12 cellular contexts compared by ENCODE assay signal in genomic region chr14:99560946-99561683, GRCh38. TPM values are rescaled to one million over a fixed set of nuclear protein-coding genes. Genes with fewer than 3 reads are reported as not detected.
DNase-seq lines count a peak whose midpoint lies in the region; ATAC-seq and TF ChIP-seq lines count a peak whose summit lies in the region.
"Had no signal": no experiment of that assay in that cellular context is flagged by ENCODE, and none has a peak within 500 bp of the region (broad histone marks: within the 10 kb centered on the region; RNA-seq: fewer than 3 reads in every experiment).

No MANE protein-coding gene starts in this region.

- no peak overlapping the region for H4K8ac ChIP-seq in neuronal stem cell (ENCODE audit: low read depth, low read length)

- no peaks in the 10 kb centered on the region for H3K27me3 Mint-ChIP-seq in naive thymus-derived CD4-positive, alpha-beta T cell
- no peaks in the 10 kb centered on the region for H3K27me3 Mint-ChIP-seq in activated CD4-positive, alpha-beta memory T cell treated with anti-CD3 and anti-CD28 coated beads for 36 hours

- H2BK120ac ChIP-seq in neuronal stem cell (ENCODE audit: low read depth, low read length), result peak overlapping the region; percentile 82

- H3K27me3 ChIP-seq in esophagus (ENCODE audit: control insufficient read depth in 1 of 2, insufficient read depth in 2 of 2, low read length in 2 of 2) (no peaks in the 10 kb centered on the region), neuronal stem cell (ENCODE audit: control insufficient read depth in 3 of 3, insufficient read depth in 3 of 3, low read depth in 1 of 3, low read length in 3 of 3) (no peaks in the 10 kb centered on the region)
- no peaks in the 10 kb centered on the region for H3K27me3 ChIP-seq in naive thymus-derived CD4-positive, alpha-beta T cell (ENCODE audit: control insufficient read depth in 2 of 2, insufficient read depth in 2 of 2, low read length in 2 of 2)
- H3K27me3 ChIP-seq: brain microvascular endothelial cell had no signal

- H3K36me3 ChIP-seq in esophagus (ENCODE audit: control insufficient read depth in 2 of 2, insufficient read depth in 2 of 2, low read length in 1 of 2), result peaks cover 0 to 3% of the 10 kb centered on the region in 2 donors
- no peaks in the 10 kb centered on the region for H3K36me3 ChIP-seq in neuronal stem cell (replicated peaks in 1 of 2; ENCODE audit: control insufficient read depth in 2 of 2, insufficient read depth in 2 of 2, low read length in 2 of 2)
- H3K36me3 ChIP-seq in naive thymus-derived CD4-positive, alpha-beta T cell (ENCODE audit: control insufficient read depth in 2 of 3, insufficient read depth in 3 of 3, low read length in 3 of 3), result no peaks in the 10 kb centered on the region
- H3K36me3 ChIP-seq: brain microvascular endothelial cell had no signal

- H3K4me3 ChIP-seq in esophagus (ENCODE audit: low read depth in 1 of 2, low read length in 2 of 2) (no peak overlapping the region), neuronal stem cell (ENCODE audit: low read length in 2 of 2) (no peak overlapping the region)
- H3K4me3 ChIP-seq in naive thymus-derived CD4-positive, alpha-beta T cell (ENCODE audit: low read length), result no peak overlapping the region

- peak overlapping the region; percentile 6 for H2BK15ac ChIP-seq in neuronal stem cell (ENCODE audit: low read length)

- peak overlapping the region; percentile 98 for H3K27ac ChIP-seq in C4-2B
- H3K27ac ChIP-seq in esophagus (ENCODE audit: low read depth in 2 of 2, low read length in 1 of 2), result peak overlapping the region; percentile 75 to 96
- no peak overlapping the region for H3K27ac ChIP-seq in neuronal stem cell (replicated peaks; ENCODE audit: low read length)
- H3K27ac ChIP-seq in naive thymus-derived CD4-positive, alpha-beta T cell (ENCODE audit: low read depth, low read length), result no peak overlapping the region
- H3K27ac ChIP-seq: brain microvascular endothelial cell had no signal

- H3K36me3 Mint-ChIP-seq in naive thymus-derived CD4-positive, alpha-beta T cell, result peaks cover 0 to 16% (median 5%) of the 10 kb centered on the region in 5 donors
- H3K36me3 Mint-ChIP-seq in activated CD4-positive, alpha-beta memory T cell treated with anti-CD3 and anti-CD28 coated beads for 36 hours, result no peaks in the 10 kb centered on the region

- H3K4me2 ChIP-seq in neuronal stem cell (ENCODE audit: insufficient read depth, low read length, poor library complexity, severe bottlenecking), result no peak overlapping the region

- peaks cover 12% of the 10 kb centered on the region for H3K79me1 ChIP-seq in neuronal stem cell (ENCODE audit: low read depth, low read length)

- peak; percentile 73 to 89 for DNase-seq in NCI-H2081 (lab: John Stamatoyannopoulos, UW)
- no peak for DNase-seq in neuronal stem cell (ENCODE audit: low spot score)
- no peak for DNase-seq in T-helper 9 cell
- DNase-seq in naive thymus-derived CD4-positive, alpha-beta T cell, result no peak
- DNase-seq in activated CD4-positive, alpha-beta memory T cell treated with anti-CD3 and anti-CD28 coated beads for 36 hours, result no peak
- DNase-seq: activated T-cell treated with anti-CD3 and anti-CD28 coated beads, Interleukin-2, amount 50 U/mL, for 4 hours; brain microvascular endothelial cell; MM.1S; stimulated activated naive CD8-positive, alpha-beta T cell treated with anti-CD3 and anti-CD28 coated beads, Interleukin-15, Interleukin-2, amounts not matched to agents 100 U/mL and 50 U/mL, for 24 hours had no signal

- peak overlapping the region; percentile 8 for H2BK12ac ChIP-seq in neuronal stem cell (ENCODE audit: low read length)

- intact Hi-C loops in naive thymus-derived CD4-positive, alpha-beta T cell (cut with micrococcal nuclease), result no loop called here
- intact Hi-C loops in activated CD4-positive, alpha-beta memory T cell treated with anti-CD3 and anti-CD28 coated beads for 36 hours (cut with micrococcal nuclease), result no loop called here

- TF ChIP-seq CTCF in C4-2B (conservative IDR thresholded peaks at IDR 0.05), result no peak

- H3K27ac Mint-ChIP-seq in naive thymus-derived CD4-positive, alpha-beta T cell, result no peak overlapping the region
- H3K27ac Mint-ChIP-seq in activated CD4-positive, alpha-beta memory T cell treated with anti-CD3 and anti-CD28 coated beads for 36 hours, result no peak overlapping the region

- 43 to 50% methylated on average over 15 of the region's 15 CpGs for WGBS in esophagus, 2 donors
- WGBS in neuronal stem cell (ENCODE audit: extremely low coverage in 2 of 2, insufficient read length in 2 of 2, insufficient replicate concordance in 1 of 2), 2 donors, result no CpG with 5 or more reads among the region's 15 CpGs

- peak overlapping the region; percentile 45 for H3K9ac ChIP-seq in neuronal stem cell (ENCODE audit: low read depth, low read length, poor library complexity)

- no peak for ATAC-seq in naive thymus-derived CD4-positive, alpha-beta T cell
- no peak for ATAC-seq in HG03045 (IDR thresholded peaks at IDR 0.05; ENCODE audit: unreplicated experiment)
- ATAC-seq: activated T-cell treated with anti-CD3 and anti-CD28 coated beads, Interleukin-2, amount 50 U/mL, for 4 hours had no signal

- peaks cover 0 to 10% (median 0%) of the 10 kb centered on the region in 7 donors for H3K4me1 Mint-ChIP-seq in naive thymus-derived CD4-positive, alpha-beta T cell
- peaks cover 2% of the 10 kb centered on the region for H3K4me1 Mint-ChIP-seq in activated CD4-positive, alpha-beta memory T cell treated with anti-CD3 and anti-CD28 coated beads for 36 hours (ENCODE audit: low read depth)

- H3K18ac ChIP-seq in neuronal stem cell (ENCODE audit: low read length), result peak overlapping the region; percentile 13

- POLR2A ChIA-PET in naive thymus-derived CD4-positive, alpha-beta T cell (lab: Charles Lee), result no interaction called here
- POLR2A ChIA-PET in activated CD4-positive, alpha-beta memory T cell treated with anti-CD3 and anti-CD28 coated beads for 36 hours (lab: Charles Lee), result no interaction called here

- no peaks in the 10 kb centered on the region for H3K9me3 ChIP-seq in esophagus (ENCODE audit: control insufficient read depth in 2 of 2, insufficient read depth in 1 of 2, low read depth in 1 of 2, low read length in 1 of 2)
- H3K9me3 ChIP-seq in neuronal stem cell (replicated peaks in 1 of 2; ENCODE audit: control insufficient read depth in 2 of 2, insufficient read depth in 1 of 2, low read depth in 1 of 2, low read length in 2 of 2), result peaks cover 0 to 2% of the 10 kb centered on the region in 2 donors
- H3K9me3 ChIP-seq in naive thymus-derived CD4-positive, alpha-beta T cell (ENCODE audit: control insufficient read depth in 2 of 3, low read length in 3 of 3), result no peaks in the 10 kb centered on the region

- H3K4me1 ChIP-seq in esophagus (ENCODE audit: control insufficient read depth in 2 of 2, insufficient read depth in 2 of 2, low read length in 1 of 2), result peaks cover 10 to 44% of the 10 kb centered on the region in 2 donors
- peaks cover 48 to 49% of the 10 kb centered on the region in 2 donors for H3K4me1 ChIP-seq in neuronal stem cell (ENCODE audit: control insufficient read depth in 2 of 2, insufficient read depth in 1 of 2, low read depth in 1 of 2, low read length in 2 of 2)
- H3K4me1 ChIP-seq in naive thymus-derived CD4-positive, alpha-beta T cell (ENCODE audit: control insufficient read depth in 2 of 2, insufficient read depth in 2 of 2, low read length in 2 of 2), result no peaks in the 10 kb centered on the region

- H2BK5ac ChIP-seq in neuronal stem cell (ENCODE audit: low read length), result peak overlapping the region; percentile 78

- CTCF ChIA-PET in naive thymus-derived CD4-positive, alpha-beta T cell (lab: Charles Lee), result no interaction called here
- CTCF ChIA-PET in activated CD4-positive, alpha-beta memory T cell treated with anti-CD3 and anti-CD28 coated beads for 36 hours (lab: Charles Lee), result no interaction called here

- no peak overlapping the region for H3K4me3 Mint-ChIP-seq in naive thymus-derived CD4-positive, alpha-beta T cell
- H3K4me3 Mint-ChIP-seq in activated CD4-positive, alpha-beta memory T cell treated with anti-CD3 and anti-CD28 coated beads for 36 hours, result no peak overlapping the region
- H3K4me3 Mint-ChIP-seq: activated T-cell treated with anti-CD3 and anti-CD28 coated beads, Interleukin-2, amount 50 U/mL, for 4 hours had no signal

- no peak overlapping the region for H3K23ac ChIP-seq in neuronal stem cell (ENCODE audit: low read depth, low read length, poor library complexity)

- peak overlapping the region; percentile 90 for H4K91ac ChIP-seq in neuronal stem cell (ENCODE audit: low read depth, low read length, poor library complexity)

- H2AFZ ChIP-seq in neuronal stem cell (ENCODE audit: low read length), result no peak overlapping the region

- peak overlapping the region; percentile 5 for H2AK5ac ChIP-seq in neuronal stem cell (ENCODE audit: low read depth, low read length)

- H3K9me3 Mint-ChIP-seq in naive thymus-derived CD4-positive, alpha-beta T cell, result peaks cover 0 to 2% (median 0%) of the 10 kb centered on the region in 11 donors
- H3K9me3 Mint-ChIP-seq in activated CD4-positive, alpha-beta memory T cell treated with anti-CD3 and anti-CD28 coated beads for 36 hours, result peaks cover 2% of the 10 kb centered on the region
- H3K9me3 Mint-ChIP-seq: activated T-cell treated with anti-CD3 and anti-CD28 coated beads, Interleukin-2, amount 50 U/mL, for 4 hours had no signal

- H3K14ac ChIP-seq in neuronal stem cell (ENCODE audit: low read length), result peak overlapping the region; percentile 84

- H3K4ac ChIP-seq in neuronal stem cell (ENCODE audit: low read length), result peak overlapping the region; percentile 30

RNA-seq across cellular contexts. Expression of gene CCDC85C, which starts 42.9 kb away (rescaled TPM):
- 10 to 100 TPM; 30.1 to 51.0 TPM for polyA plus RNA-seq in esophagus
- polyA plus RNA-seq in neuronal stem cell (2013, experiment 1 of 2), result 22.3 TPM
- 22.5 TPM for polyA plus RNA-seq in neuronal stem cell (2013, experiment 2 of 2)
- total RNA-seq in naive thymus-derived CD4-positive, alpha-beta T cell, result 1 to 10 TPM; 7.6 to 9.9 (median 9.0) TPM
- polyA plus RNA-seq in naive thymus-derived CD4-positive, alpha-beta T cell, result 1 to 10 TPM in 1 of 2 donors, under 1 TPM in 1; 0.76 to 1.5 TPM
- total RNA-seq in activated CD4-positive, alpha-beta memory T cell treated with anti-CD3 and anti-CD28 coated beads for 36 hours, result 10 to 100 TPM; 10.7 to 12.3 TPM

Comparison
In these comparisons a context has a peak if more than half of its experiments do, and no peak if none do; other contexts are left out.
1. H3K27ac ChIP-seq: peak in C4-2B (single experiment) and esophagus (2 of 2); none in neuronal stem cell (single experiment) and naive thymus-derived CD4-positive, alpha-beta T cell (single experiment).
2. DNase-seq: peak in NCI-H2081 (2 of 2); none in neuronal stem cell (single experiment), T-helper 9 cell (single experiment), naive thymus-derived CD4-positive, alpha-beta T cell (0 of 9) and activated CD4-positive, alpha-beta memory T cell treated with anti-CD3 and anti-CD28 coated beads for 36 hours (single experiment).